Comparison of ENCODE assay signal across 8 cellular contexts in the genomic region with DNA sequence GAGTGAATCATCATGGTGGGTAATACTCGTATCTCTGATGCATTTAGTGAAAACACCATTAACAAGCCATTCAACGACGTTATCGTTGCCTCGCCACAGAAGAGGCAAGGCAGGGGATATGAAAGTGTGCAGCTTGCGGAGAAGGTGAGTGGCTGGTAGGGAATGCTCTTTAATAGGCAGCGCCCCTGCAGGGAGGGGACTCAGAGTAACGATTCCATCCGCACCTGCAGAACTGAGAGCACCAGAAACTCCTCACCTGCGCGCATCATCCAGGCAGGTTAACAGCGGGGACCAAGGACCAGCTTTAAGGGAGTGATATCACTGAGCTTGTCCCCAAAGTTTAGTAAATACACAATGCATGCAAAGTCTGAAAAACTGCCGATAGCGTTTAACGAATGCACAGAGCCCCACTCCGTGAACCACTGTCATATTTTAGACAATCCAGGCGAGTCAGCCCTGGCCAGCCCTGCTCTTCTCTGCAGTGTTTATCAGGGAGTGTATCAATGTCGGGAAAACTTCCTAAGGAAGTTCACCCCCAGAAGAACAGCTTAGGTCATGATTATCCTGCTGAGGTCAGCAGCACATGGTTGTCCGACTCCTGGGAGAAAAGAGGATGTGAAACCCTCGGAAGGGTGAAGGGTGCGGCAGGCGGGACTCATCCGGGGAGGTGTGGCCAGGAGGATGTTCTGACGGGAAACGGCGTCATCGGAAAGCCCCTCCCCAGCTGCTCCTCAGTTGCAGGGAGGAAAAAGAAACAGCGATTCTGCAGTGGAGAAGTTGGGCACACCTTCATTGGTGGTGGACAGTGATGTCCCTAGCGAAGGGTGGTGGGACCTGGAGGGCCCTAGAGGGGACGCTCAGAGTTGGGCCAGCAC.
A peak's percentile ranks its signal among the peaks of the same experiment; 100 is the strongest.
DNase-seq lines count a peak whose midpoint lies in the region; ATAC-seq, FAIRE-seq and TF ChIP-seq lines count a peak whose summit lies in the region.

No MANE protein-coding gene starts in this region.

- peak; percentile 89 for FAIRE-seq in GM12892 (lab: Jason Lieb, UNC)

- no peaks in the 10 kb centered on the region for H3K27me3 ChIP-seq in right atrium auricular region

- H3K36me3 ChIP-seq in right atrium auricular region: no peaks in the 10 kb centered on the region

- in situ Hi-C loops in ACHN (cut with HindIII; ENCODE audit: low pct_ligation_motif_present, low pct_unique_long_range_greater_than_20kb, low sequenced_read_pairs): no loop called here

- no peaks in the 10 kb centered on the region for H3K9me3 ChIP-seq in right atrium auricular region

- H3K27ac ChIP-seq in right atrium auricular region: peak overlapping the region; percentile 16 to 48

- no peak for TF ChIP-seq CTCF in right atrium auricular region (IDR thresholded peaks at IDR 0.05)

- H3K4me3 ChIP-seq in right atrium auricular region: no peak overlapping the region

- H3K4me1 ChIP-seq in right atrium auricular region: peaks cover 0 to 16% of the 10 kb centered on the region in 2 donors

- ATAC-seq in HG03520 (IDR thresholded peaks at IDR 0.05; ENCODE audit: unreplicated experiment): no peak

- DNase-seq in GM12892 (ENCODE audit: insufficient read length) (peak; percentile 79), NCI-H69 (lab: John Stamatoyannopoulos, UW) (peak; percentile 55), right atrium auricular region (ENCODE audit: low spot score) (peak; percentile 88), SK-N-DZ (ENCODE audit: low spot score) (no peak), ACHN (no peak)
- DNase-seq in activated T-cell treated with anti-CD3 and anti-CD28 coated beads, Interleukin-2, amount 50 U/mL, for 48 hours: peak; percentile 63 to 74
- DNase-seq in stimulated activated CD4-positive, alpha-beta T cell treated with anti-CD3 and anti-CD28 coated beads, Interleukin-4, amount 100 ng/mL, for 4 hours: peak; percentile 50 to 69

- TF ChIP-seq POLR2A in GM12892 (IDR thresholded peaks at IDR 0.05; ENCODE audit: low read depth, low read length): peak; percentile 71; the same call in 1 of the 2 replicates

Comparison
In these comparisons a context has a peak if more than half of its experiments do, and no peak if none do; other contexts are left out.
1. DNase-seq: peak in GM12892 (single experiment), NCI-H69 (single experiment), activated T-cell treated with anti-CD3 and anti-CD28 coated beads, Interleukin-2, amount 50 U/mL, for 48 hours (2 of 2), right atrium auricular region (single experiment) and stimulated activated CD4-positive, alpha-beta T cell treated with anti-CD3 and anti-CD28 coated beads, Interleukin-4, amount 100 ng/mL, for 4 hours (2 of 2); none in SK-N-DZ (single experiment) and ACHN (single experiment).